ENCODE assay signal across 15 cellular contexts in genomic region chr7:22296916-22297315, GRCh38.
DNase-seq lines count a peak whose midpoint lies in the region; ATAC-seq, FAIRE-seq and TF ChIP-seq lines count a peak whose summit lies in the region.
"Had no signal": no experiment of that assay in that cellular context is flagged by ENCODE, and none has a peak within 500 bp of the region (broad histone marks: within the 10 kb centered on the region; RNA-seq: fewer than 3 reads in every experiment).

No MANE protein-coding gene starts in this region.

- TF ChIP-seq RAD21 in K562 (CRISPR knock-in tag; conservative IDR thresholded peaks at IDR 0.05 in 1 of 2, IDR thresholded peaks at IDR 0.05 in 1 of 2), result peak; percentile 38 to 66; a peak in 3 of 4 replicates

- no peak overlapping the region; the same call in 1 of the 2 replicates for H2AFZ ChIP-seq in K562 (ENCODE audit: low read depth, low read length)

- H3K9me1 ChIP-seq in K562 (ENCODE audit: control insufficient read depth, insufficient read depth, low read length), result no peaks in the 10 kb centered on the region

- no peaks in the 10 kb centered on the region for H4K20me1 ChIP-seq in K562 (replicated peaks; ENCODE audit: control insufficient read depth, insufficient read depth, low read length)

- no peaks in the 10 kb centered on the region for H3K79me2 ChIP-seq in K562 (ENCODE audit: control insufficient read depth, insufficient read depth, low read length)

- H3K4me2 ChIP-seq in K562 (ENCODE audit: insufficient read depth, low read length), result no peak overlapping the region

- H3K27ac ChIP-seq in K562 (ENCODE audit: extremely low read depth, low read depth, low read length), result no peak overlapping the region
- H3K27ac ChIP-seq in layer of hippocampus (ENCODE audit: low read depth, low read length), result peak overlapping the region; percentile 72
- no peak overlapping the region for H3K27ac ChIP-seq in psoas muscle

- CTCF ChIA-PET in K562 (lab: Yijun Ruan, JAX; ENCODE audit: low intra/inter-chr PET ratio) (interaction anchor here (0.7 to 3.8 kb wide), 3 partner anchors 151 to 191 kb away, joined by 4 to 34 read pairs (median 18); no protein-coding TSS in a partner anchor), HEK293T (lab: Yijun Ruan, JAX) (no interaction called here)

- H3K9me3 ChIP-seq in K562 (replicated peaks; ENCODE audit: control insufficient read depth, insufficient read depth, low read depth, low read length) (0 out of 2 replicates have a peak, but pooled peaks cover 2% of the 10 kb centered on the region), psoas muscle (no peaks in the 10 kb centered on the region)

- TF ChIP-seq POLR2A in K562 (conservative IDR thresholded peaks at IDR 0.05), result no peak

- in situ Hi-C loops in K562 (cut with MboI), result loop anchor here (10.0 kb wide), 1 partner anchor 182 kb away; no protein-coding TSS in a partner anchor

- no peaks in the 10 kb centered on the region for H3K36me3 ChIP-seq in K562 (ENCODE audit: control insufficient read depth, insufficient read depth, low read length)
- no peaks in the 10 kb centered on the region for H3K36me3 ChIP-seq in psoas muscle (ENCODE audit: insufficient read depth in 1 of 2, low read depth in 1 of 2)

- ATAC-seq in K562 (0 out of 3 replicates have a peak, but pooled peaks have one; percentile 34), psoas muscle (no peak), GM19023 (IDR thresholded peaks at IDR 0.05; ENCODE audit: unreplicated experiment) (no peak)
- ATAC-seq: activated CD8-positive, alpha-beta memory T cell treated with anti-CD3 and anti-CD28 coated beads, Interleukin-2, amount 10 ng/mL, durations not matched to agents 7 days and 5 days; naive thymus-derived CD8-positive, alpha-beta T cell had no signal

- no peak overlapping the region for H3K9ac ChIP-seq in K562 (ENCODE audit: insufficient read depth in 1 of 2, low read depth in 2 of 2, low read length in 2 of 2)

- no peak overlapping the region for H3K4me3 ChIP-seq in AG10803 (ENCODE audit: low read length)
- no peak overlapping the region for H3K4me3 ChIP-seq in K562
- no peak overlapping the region for H3K4me3 ChIP-seq in psoas muscle

- peak; percentile 40 for FAIRE-seq in K562 (lab: Jason Lieb, UNC)
- FAIRE-seq: H54 had no signal

- DNase-seq in AG10803 (ENCODE audit: low read depth) (peak; percentile 21), HuH-7 (ENCODE audit: low spot score) (peak; percentile 13), K562 (ENCODE audit: extremely low read depth in 1 of 4, low spot score in 3 of 4) (no peak), psoas muscle (no peak), SW 1271 (lab: John Stamatoyannopoulos, UW) (no peak), HEK293T (ENCODE audit: extremely low spot score) (no peak)
- DNase-seq: activated CD8-positive, alpha-beta memory T cell treated with anti-CD3 and anti-CD28 coated beads, Interleukin-2, amount 10 ng/mL, durations not matched to agents 7 days and 5 days; activated naive CD8-positive, alpha-beta T cell treated with anti-CD3 and anti-CD28 coated beads, Interleukin-2, amount 10 ng/mL, durations not matched to agents 7 days and 5 days; immature natural killer cell; naive thymus-derived CD8-positive, alpha-beta T cell; NCI-H2081 treated with DMSO at 0.1 percent for 48 hours; T1000 had no signal

- no TSS peak for BruUV-seq in K562 (replicated peaks; lab: Mats Ljungman, UMichigan)

- no peak for TF ChIP-seq EP300 in K562 (IDR thresholded peaks at IDR 0.05; ENCODE audit: low read length)

- H3K4me1 ChIP-seq in K562 (replicated peaks in 1 of 2; ENCODE audit: control insufficient read depth in 2 of 2, insufficient read depth in 2 of 2, low read length in 2 of 2) (peaks cover 3 to 5% of the 10 kb centered on the region in 2 experiments; a peak in 3 of 5 replicates), psoas muscle (no peaks in the 10 kb centered on the region)

- peak; percentile 44 for TF ChIP-seq CTCF in AG10803 (conservative IDR thresholded peaks at IDR 0.05; ENCODE audit: low read length)
- peak in 2 of 3 experiments; percentile 20 to 51; a peak in 2 of 6 replicates for TF ChIP-seq CTCF in K562 (IDR thresholded peaks at IDR 0.05 in 2 of 3, conservative IDR thresholded peaks at IDR 0.05 in 1 of 3; ENCODE audit: insufficient read depth in 2 of 3, low read depth in 1 of 3, low read length in 3 of 3)
- no peak for TF ChIP-seq CTCF in psoas muscle (IDR thresholded peaks at IDR 0.05)

- POLR2A ChIA-PET in K562 (lab: Yijun Ruan, JAX), result no interaction called here
- POLR2A ChIA-PET in HEK293T (lab: Yijun Ruan, JAX), result no interaction called here

- H3K27me3 ChIP-seq in K562 (ENCODE audit: control insufficient read depth in 2 of 2, insufficient read depth in 2 of 2, low read length in 2 of 2) (peaks cover 4 to 7% of the 10 kb centered on the region in 2 experiments; a peak in 3 of 5 replicates), layer of hippocampus (ENCODE audit: control insufficient read depth, insufficient read depth, low read length) (no peaks in the 10 kb centered on the region), psoas muscle (ENCODE audit: insufficient read depth in 3 of 3, low read length in 2 of 3) (no peaks in the 10 kb centered on the region)

- intact Hi-C loops in K562 (cut with micrococcal nuclease) (loop anchor here (1.0 to 2.0 kb wide), 3 partner anchors 156 to 191 kb away; no protein-coding TSS in a partner anchor), psoas muscle (cut with DNase I) (loop anchor here in 1 of 2 donors (5.0 kb wide), 1 partner anchor 185 kb away; no protein-coding TSS in a partner anchor)

TF ChIP-seq in K562, 482 proteins besides CTCF, POLR2A, EP300 and RAD21 (continues in another document):
- no peak for TF ChIP-seq TAF1 (IDR thresholded peaks at IDR 0.05; ENCODE audit: control insufficient read depth, extremely low read depth, insufficient read depth, low read length, severe bottlenecking)
- TF ChIP-seq KLF10 (CRISPR knock-in tag; IDR thresholded peaks at IDR 0.05), result no peak
- TF ChIP-seq, protein P1, sequence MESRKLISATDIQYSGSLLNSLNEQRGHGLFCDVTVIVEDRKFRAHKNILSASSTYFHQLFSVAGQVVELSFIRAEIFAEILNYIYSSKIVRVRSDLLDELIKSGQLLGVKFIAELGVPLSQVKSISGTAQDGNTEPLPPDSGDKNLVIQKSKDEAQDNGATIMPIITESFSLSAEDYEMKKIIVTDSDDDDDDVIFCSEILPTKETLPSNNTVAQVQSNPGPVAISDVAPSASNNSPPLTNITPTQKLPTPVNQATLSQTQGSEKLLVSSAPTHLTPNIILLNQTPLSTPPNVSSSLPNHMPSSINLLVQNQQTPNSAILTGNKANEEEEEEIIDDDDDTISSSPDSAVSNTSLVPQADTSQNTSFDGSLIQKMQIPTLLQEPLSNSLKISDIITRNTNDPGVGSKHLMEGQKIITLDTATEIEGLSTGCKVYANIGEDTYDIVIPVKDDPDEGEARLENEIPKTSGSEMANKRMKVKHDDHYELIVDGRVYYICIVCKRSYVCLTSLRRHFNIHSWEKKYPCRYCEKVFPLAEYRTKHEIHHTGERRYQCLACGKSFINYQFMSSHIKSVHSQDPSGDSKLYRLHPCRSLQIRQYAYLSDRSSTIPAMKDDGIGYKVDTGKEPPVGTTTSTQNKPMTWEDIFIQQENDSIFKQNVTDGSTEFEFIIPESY (CRISPR knock-in tag; IDR thresholded peaks at IDR 0.05), result no peak
- TF ChIP-seq SIN3A (IDR thresholded peaks at IDR 0.05; ENCODE audit: borderline replicate concordance in 2 of 2, control insufficient read depth in 1 of 2, low read depth in 2 of 2, low read length in 2 of 2), result no peak
- no peak for TF ChIP-seq ZNF174 (CRISPR knock-in tag; IDR thresholded peaks at IDR 0.05)
- TF ChIP-seq ZNF140 (CRISPR knock-in tag; IDR thresholded peaks at IDR 0.05), result no peak

TF ChIP-seq in HEK293T, 16 proteins besides CTCF, POLR2A, EP300 and RAD21:
- TF ChIP-seq HDGF (IDR thresholded peaks at IDR 0.05; ENCODE audit: borderline replicate concordance) (no peak), PKNOX1 (IDR thresholded peaks at IDR 0.05) (no peak), CTBP1 (IDR thresholded peaks at IDR 0.05; ENCODE audit: borderline replicate concordance) (no peak), ARNT (IDR thresholded peaks at IDR 0.05) (no peak), BHLHE40 (IDR thresholded peaks at IDR 0.05; ENCODE audit: borderline replicate concordance) (no peak), FOXA1 (IDR thresholded peaks at IDR 0.05) (no peak), TARDBP (IDR thresholded peaks at IDR 0.05) (no peak), FOXK2 (IDR thresholded peaks at IDR 0.05) (no peak), NFRKB (IDR thresholded peaks at IDR 0.05) (no peak), FOXM1 (IDR thresholded peaks at IDR 0.05; ENCODE audit: borderline replicate concordance) (no peak)

Comparison
In these comparisons a context has a peak if more than half of its experiments do, and no peak if none do; other contexts are left out.
1. DNase-seq: peak in AG10803 (single experiment) and HuH-7 (single experiment); none in K562 (0 of 4), psoas muscle (0 of 2), SW 1271 (0 of 2) and HEK293T (single experiment).